10 cellular contexts compared by ENCODE assay signal in the genomic region with DNA sequence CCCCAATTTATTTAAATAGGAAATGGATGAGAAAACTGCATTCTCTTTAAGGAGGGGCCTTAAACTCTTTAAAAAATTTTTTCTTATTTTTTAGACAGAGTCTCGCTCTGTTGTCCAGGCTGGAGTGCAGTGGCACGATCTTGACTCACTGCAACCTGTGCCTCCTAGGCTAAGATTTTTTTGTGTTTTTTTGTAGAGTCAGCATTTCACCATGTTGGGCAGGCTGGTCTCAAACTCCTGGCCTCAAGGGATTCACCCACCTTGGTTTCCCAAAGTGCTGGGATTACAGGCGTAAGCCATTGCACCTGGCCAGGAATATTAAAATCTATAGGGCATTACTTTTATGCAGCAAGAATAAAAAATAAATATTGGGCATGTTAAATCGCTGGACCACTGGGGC. TPM values are rescaled to one million over a fixed set of nuclear protein-coding genes. Genes with fewer than 3 reads are reported as not detected.
"Had no signal": no experiment of that assay in that cellular context is flagged by ENCODE, and none has a peak within 500 bp of the region (broad histone marks: within the 10 kb centered on the region; RNA-seq: fewer than 3 reads in every experiment).

No MANE protein-coding gene starts in this region.

- H3K4me3 ChIP-seq: GM23248 had no signal

- H3K4me2 ChIP-seq: KMS-11 had no signal

- H3K4me3 Mint-ChIP-seq: H9 had no signal

- H3K9ac ChIP-seq: GM23248, KMS-11 had no signal

- DNase-seq: GM23248, GOT3, H9, HCEC 1CT, Karpas-422, KBM-7 had no signal

- H2AFZ ChIP-seq: GM23248 had no signal

- H3K27ac Mint-ChIP-seq: H9 had no signal

- H3K9me3 Mint-ChIP-seq: H9 had no signal

- FAIRE-seq: H54, HTR-8/SVneo had no signal

- H3K4me1 Mint-ChIP-seq: H9 had no signal

- H3K27ac ChIP-seq: GM23248, KMS-11 had no signal

RNA-seq across cellular contexts. Expression of a gene that starts 56.0 kb away (rescaled TPM):
- total RNA-seq: GM23248, HT-29 had no signal
- polyA plus RNA-seq: GM23248 had no signal
